ENCODE assay signal across 11 cellular contexts in genomic region chr6:130099119-130099518, GRCh38.
"Had no signal": no experiment of that assay in that cellular context is flagged by ENCODE, and none has a peak within 500 bp of the region (broad histone marks: within the 10 kb centered on the region; RNA-seq: fewer than 3 reads in every experiment).

No MANE protein-coding gene starts in this region.

- H3K4me2 ChIP-seq: GM23338 had no signal

- FAIRE-seq: H1, H54 had no signal

- H3K9ac ChIP-seq: GM23248 had no signal

- H3K27ac ChIP-seq: GM23248 had no signal

- H3K36me3 ChIP-seq: HAP-1 had no signal

- DNase-seq: GM23248, GOT3, H7, H9, HCEC 1CT, HFFc6 had no signal

- H3K4me3 ChIP-seq: GM23248, GM23338, HAP-1 had no signal

- H3K4me1 Mint-ChIP-seq: GM23338 had no signal

- ATAC-seq: GM23338, HCT116 had no signal

- H3K9me3 ChIP-seq: HAP-1 had no signal

- H3K27ac Mint-ChIP-seq: GM23338, HFFc6 had no signal

- H3K4me3 Mint-ChIP-seq: GM23338, H9, HFFc6 had no signal

- H2AFZ ChIP-seq: GM23248, GM23338 had no signal

- H3K9me3 Mint-ChIP-seq: GM23338, H9, HFFc6 had no signal
